ENCODE assay signal across 11 cellular contexts in the genomic region with DNA sequence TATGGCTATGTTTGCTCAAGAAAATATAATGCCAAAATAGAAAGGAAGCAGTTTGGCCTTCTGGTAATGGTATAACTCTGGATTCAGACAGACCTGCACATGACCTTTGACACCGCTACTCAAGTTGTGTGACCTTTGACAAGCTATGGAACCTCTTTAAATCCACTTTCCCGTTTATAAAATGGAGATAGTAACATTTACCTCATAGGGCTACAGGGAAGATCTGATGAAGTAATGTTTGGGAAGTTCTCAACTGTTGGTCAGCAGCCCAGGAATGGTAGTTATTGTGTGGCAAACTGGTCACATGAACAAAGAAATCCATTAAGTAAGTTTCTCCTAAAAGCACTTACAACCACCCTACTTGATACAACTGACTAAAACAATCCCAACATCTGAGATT.
A peak's percentile ranks its signal among the peaks of the same experiment; 100 is the strongest.
DNase-seq lines count a peak whose midpoint lies in the region; ATAC-seq and TF ChIP-seq lines count a peak whose summit lies in the region.
"Had no signal": no experiment of that assay in that cellular context is flagged by ENCODE, and none has a peak within 500 bp of the region (broad histone marks: within the 10 kb centered on the region; RNA-seq: fewer than 3 reads in every experiment).

No MANE protein-coding gene starts in this region.

- H3K27ac ChIP-seq in esophagus muscularis mucosa (replicated peaks in 1 of 4) (peak overlapping the region; percentile 79 to 91 (median 82)), tibial nerve (peak overlapping the region; percentile 28 to 95 (median 72))

- H4K20me1 ChIP-seq in Loucy (ENCODE audit: insufficient read depth, low read length, poor library complexity, severe bottlenecking): no peaks in the 10 kb centered on the region

- in situ Hi-C loops in G401 (cut with HindIII; ENCODE audit: low sequenced_read_pairs): no loop called here

- no peaks in the 10 kb centered on the region for H3K9me2 ChIP-seq in Loucy (replicated peaks; ENCODE audit: low read depth, low read length)

- 59% methylated on average over 2 of the region's 2 CpGs for WGBS in esophagus muscularis mucosa
- 55 to 63% methylated on average over 2 of the region's 2 CpGs for WGBS in tibial nerve, 2 donors

- TF ChIP-seq CTCF in Loucy (conservative IDR thresholded peaks at IDR 0.05; ENCODE audit: low read length) (no peak), esophagus muscularis mucosa (IDR thresholded peaks at IDR 0.05) (no peak), tibial nerve (IDR thresholded peaks at IDR 0.05) (no peak)

- ATAC-seq in HG02840 (IDR thresholded peaks at IDR 0.05; ENCODE audit: low FRiP score, unreplicated experiment): no peak

- TF ChIP-seq POLR2A in esophagus muscularis mucosa (IDR thresholded peaks at IDR 0.05; ENCODE audit: low read depth) (no peak), tibial nerve (IDR thresholded peaks at IDR 0.05) (no peak)

- no peaks in the 10 kb centered on the region for H3F3A ChIP-seq in Loucy (ENCODE audit: low read depth)

- H3K4me3 ChIP-seq in Loucy (ENCODE audit: low read length, poor library complexity, severe bottlenecking) (no peak overlapping the region), esophagus muscularis mucosa (no peak overlapping the region), tibial nerve (no peak overlapping the region)

- H3K4me1 ChIP-seq in Loucy (ENCODE audit: insufficient read depth, low read length, poor library complexity, severe bottlenecking) (no peaks in the 10 kb centered on the region), esophagus muscularis mucosa (peaks cover 42 to 75% (median 65%) of the 10 kb centered on the region in 4 donors), tibial nerve (peaks cover 0 to 66% (median 40%) of the 10 kb centered on the region in 4 donors)

- no peaks in the 10 kb centered on the region for H3K27me3 ChIP-seq in Loucy (ENCODE audit: insufficient read depth, low read length, poor library complexity, severe bottlenecking)
- H3K27me3 ChIP-seq in esophagus muscularis mucosa: no peaks in the 10 kb centered on the region
- H3K27me3 ChIP-seq in tibial nerve: no peaks in the 10 kb centered on the region

- DNase-seq in esophagus muscularis mucosa (ENCODE audit: extremely low spot score) (no peak), mucosa of gallbladder (ENCODE audit: low spot score) (peak; percentile 34), tibial nerve (ENCODE audit: low spot score in 2 of 2) (peak in 1 of 2 donors; percentile 65), G401 (ENCODE audit: low spot score) (no peak), iPS-NIHi11 (ENCODE audit: low spot score) (no peak), OCI-M2 (lab: John Stamatoyannopoulos, UW; ENCODE audit: unreplicated experiment) (no peak)
- DNase-seq: activated CD4-positive, alpha-beta T cell treated with anti-CD3 and anti-CD28 coated beads, Interleukin-2, amount 50 U/mL, for 4 hours; DMS 273 treated with DMSO at 0.1 percent for 48 hours; KG1 had no signal

- intact Hi-C loops in esophagus muscularis mucosa (cut with DNase I): no loop called here

- H3K36me3 ChIP-seq in Loucy (ENCODE audit: insufficient read depth, low read length): no peaks in the 10 kb centered on the region
- H3K36me3 ChIP-seq in esophagus muscularis mucosa: no peaks in the 10 kb centered on the region
- H3K36me3 ChIP-seq in tibial nerve: no peaks in the 10 kb centered on the region

- H3K79me2 ChIP-seq in Loucy (ENCODE audit: insufficient read depth, low read length): no peaks in the 10 kb centered on the region

- no peak overlapping the region for H3K4me2 ChIP-seq in Loucy (ENCODE audit: low read depth, low read length, poor library complexity, severe bottlenecking)

- TF ChIP-seq EP300 in esophagus muscularis mucosa (IDR thresholded peaks at IDR 0.05): no peak
- peak in 1 of 2 donors; percentile 50 for TF ChIP-seq EP300 in tibial nerve (IDR thresholded peaks at IDR 0.05)

- no peak overlapping the region for H3K9ac ChIP-seq in Loucy (ENCODE audit: low read depth, low read length, poor library complexity, severe bottlenecking)

- H2AFZ ChIP-seq in Loucy (ENCODE audit: low read length): peak overlapping the region; percentile 54; the same call in 1 of the 2 replicates

- no peaks in the 10 kb centered on the region for H3K9me3 ChIP-seq in Loucy (ENCODE audit: insufficient read depth, low read depth, low read length)
- H3K9me3 ChIP-seq in esophagus muscularis mucosa: no peaks in the 10 kb centered on the region
- H3K9me3 ChIP-seq in tibial nerve: no peaks in the 10 kb centered on the region
